Comparison of ENCODE assay signal across 20 cellular contexts in the genomic region with DNA sequence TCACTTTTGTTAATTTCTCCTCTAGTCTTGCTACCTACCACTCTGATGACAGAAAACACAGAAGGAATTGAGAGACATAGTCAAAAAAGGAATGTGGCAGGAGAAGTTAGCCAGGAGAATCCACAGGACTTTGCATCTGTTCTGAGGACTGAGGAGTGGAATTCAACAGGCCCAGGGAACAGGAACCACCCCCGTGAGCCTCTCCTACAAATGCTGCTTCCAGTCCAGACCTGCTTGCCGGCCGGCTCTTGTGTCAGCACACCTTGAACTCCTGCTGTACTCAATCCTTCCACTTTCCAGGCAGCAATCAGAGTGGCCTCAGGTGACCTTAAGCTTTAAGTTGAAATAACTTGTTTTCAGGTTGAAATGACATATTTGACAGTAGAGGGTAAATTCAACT.
DNase-seq lines count a peak whose midpoint lies in the region; ATAC-seq and TF ChIP-seq lines count a peak whose summit lies in the region.
"Had no signal": no experiment of that assay in that cellular context is flagged by ENCODE, and none has a peak within 500 bp of the region (broad histone marks: within the 10 kb centered on the region; RNA-seq: fewer than 3 reads in every experiment).

No MANE protein-coding gene starts in this region.

- H3K27ac ChIP-seq in esophagus muscularis mucosa (replicated peaks in 1 of 4) (no peak overlapping the region), upper lobe of right lung (no peak overlapping the region), spleen (no peak overlapping the region)
- H3K27ac ChIP-seq: SJCRH30 had no signal

- H3K27me3 ChIP-seq in esophagus muscularis mucosa, result peaks cover 0 to 20% (median 0%) of the 10 kb centered on the region in 4 donors
- H3K27me3 ChIP-seq in upper lobe of right lung, result no peaks in the 10 kb centered on the region
- H3K27me3 ChIP-seq in spleen (replicated peaks in 1 of 7), result no peaks in the 10 kb centered on the region
- H3K27me3 ChIP-seq: MG63, SJCRH30 had no signal

- POLR2A ChIA-PET in MCF 10A (lab: Yijun Ruan, JAX), result interaction anchor here (0.9 to 1.1 kb wide), 3 partner anchors 10 to 397 kb away, joined by 3 read pairs; no protein-coding TSS in a partner anchor

- CTCF ChIA-PET in MCF 10A (lab: Yijun Ruan, JAX), result interaction anchor here (0.6 kb wide), 1 partner anchor 324 kb away, joined by 4 read pairs; no protein-coding TSS in a partner anchor

- 79% methylated on average over 3 of the region's 3 CpGs for WGBS in esophagus muscularis mucosa
- WGBS in spleen, 5 donors, result 83 to 93% (median 87%) methylated on average over 3 of the region's 3 CpGs

- TF ChIP-seq CTCF in MCF 10A (IDR thresholded peaks at IDR 0.05; ENCODE audit: unreplicated experiment) (no peak), esophagus muscularis mucosa (IDR thresholded peaks at IDR 0.05) (no peak), upper lobe of right lung (IDR thresholded peaks at IDR 0.05) (no peak), spleen (IDR thresholded peaks at IDR 0.05 in 8 of 11, conservative IDR thresholded peaks at IDR 0.05 in 3 of 11) (no peak), GM13977 (IDR thresholded peaks at IDR 0.05; ENCODE audit: extremely low read depth, insufficient read depth, missing control alignments) (no peak)

- TF ChIP-seq POLR2A in esophagus muscularis mucosa (IDR thresholded peaks at IDR 0.05; ENCODE audit: low read depth), result no peak
- no peak for TF ChIP-seq POLR2A in spleen (IDR thresholded peaks at IDR 0.05)

- no peaks in the 10 kb centered on the region for H3K9me3 Mint-ChIP-seq in activated T-cell treated with anti-CD3 and anti-CD28 coated beads, Interleukin-2, amount 50 U/mL, for 24 hours
- peaks cover 10% of the 10 kb centered on the region for H3K9me3 Mint-ChIP-seq in activated T-cell treated with anti-CD3 and anti-CD28 coated beads, Interleukin-2, amount 50 U/mL, for 4 hours
- H3K9me3 Mint-ChIP-seq in MCF 10A (ENCODE audit: unreplicated experiment), result no peaks in the 10 kb centered on the region

- in situ Hi-C loops in GM13977 (cut with MboI; ENCODE audit: low pct_unique_long_range_greater_than_20kb, low sequenced_read_pairs, unreplicated experiment), result no loop called here

- H3K27ac Mint-ChIP-seq in activated T-cell treated with anti-CD3 and anti-CD28 coated beads, Interleukin-2, amount 50 U/mL, for 24 hours, result peak overlapping the region; percentile 20
- no peak overlapping the region for H3K27ac Mint-ChIP-seq in MCF 10A (ENCODE audit: low read depth, unreplicated experiment)
- H3K27ac Mint-ChIP-seq: HFFc6 had no signal

- no TSS peak for BruUV-seq in MCF 10A (replicated peaks; lab: Mats Ljungman, UMichigan)

- no peaks in the 10 kb centered on the region for H3K27me3 Mint-ChIP-seq in activated T-cell treated with anti-CD3 and anti-CD28 coated beads, Interleukin-2, amount 50 U/mL, for 24 hours
- H3K27me3 Mint-ChIP-seq in activated T-cell treated with anti-CD3 and anti-CD28 coated beads, Interleukin-2, amount 50 U/mL, for 4 hours (ENCODE audit: low read depth), result no peaks in the 10 kb centered on the region
- H3K27me3 Mint-ChIP-seq in MCF 10A (ENCODE audit: insufficient read depth, unreplicated experiment), result no peaks in the 10 kb centered on the region

- no peak overlapping the region for H3K4me3 ChIP-seq in esophagus muscularis mucosa
- H3K4me3 ChIP-seq in upper lobe of right lung, result no peak overlapping the region
- no peak overlapping the region for H3K4me3 ChIP-seq in spleen
- H3K4me3 ChIP-seq: MG63, SJCRH30 had no signal

- no peak for ATAC-seq in activated T-cell treated with anti-CD3 and anti-CD28 coated beads, Interleukin-2, amount 50 U/mL, for 4 hours
- ATAC-seq in upper lobe of right lung, result peak; percentile 52

- intact Hi-C loops in MCF 10A (cut with micrococcal nuclease) (no loop called here), esophagus muscularis mucosa (cut with DNase I) (no loop called here), upper lobe of right lung (cut with DNase I) (no loop called here), spleen (cut with DNase I; ENCODE audit: low total_unique reads) (no loop called here)

- no peak for DNase-seq in activated T-cell treated with anti-CD3 and anti-CD28 coated beads, Interleukin-2, amount 50 U/mL, for 24 hours
- no peak for DNase-seq in activated T-cell treated with anti-CD3 and anti-CD28 coated beads, Interleukin-2, amount 50 U/mL, for 4 hours
- DNase-seq in MCF 10A (ENCODE audit: unreplicated experiment) (peak; percentile 6), esophagus muscularis mucosa (ENCODE audit: extremely low spot score) (peak; percentile 24), upper lobe of right lung (no peak), spleen (no peak), GM13977 (ENCODE audit: low spot score) (no peak)
- DNase-seq in stimulated activated CD4-positive, alpha-beta T cell treated with anti-CD3 and anti-CD28 coated beads, Interleukin-15, amount 100 ng/mL, for 24 hours, result no peak
- DNase-seq: 8988T, Calu3, EL, H7, HFFc6, IMR-90, MG63, NCI-H1048, NCI-H1436, NCI-H524 treated with DMSO at 0.1 percent for 48 hours, RPMI8226, SJCRH30 had no signal

- peaks cover 18% of the 10 kb centered on the region for H3K4me1 Mint-ChIP-seq in activated T-cell treated with anti-CD3 and anti-CD28 coated beads, Interleukin-2, amount 50 U/mL, for 24 hours (ENCODE audit: low read depth)
- H3K4me1 Mint-ChIP-seq in activated T-cell treated with anti-CD3 and anti-CD28 coated beads, Interleukin-2, amount 50 U/mL, for 4 hours (ENCODE audit: low read depth), result peaks cover 24% of the 10 kb centered on the region
- no peaks in the 10 kb centered on the region for H3K4me1 Mint-ChIP-seq in MCF 10A (ENCODE audit: insufficient read depth, unreplicated experiment)

- H3K9me3 ChIP-seq in esophagus muscularis mucosa, result no peaks in the 10 kb centered on the region
- no peaks in the 10 kb centered on the region for H3K9me3 ChIP-seq in upper lobe of right lung
- peaks cover 0 to 6% (median 2%) of the 10 kb centered on the region in 8 donors for H3K9me3 ChIP-seq in spleen
- H3K9me3 ChIP-seq: MG63, SJCRH30 had no signal

- no peak for TF ChIP-seq EP300 in esophagus muscularis mucosa (IDR thresholded peaks at IDR 0.05)

- no peak overlapping the region for H3K4me3 Mint-ChIP-seq in activated T-cell treated with anti-CD3 and anti-CD28 coated beads, Interleukin-2, amount 50 U/mL, for 24 hours
- H3K4me3 Mint-ChIP-seq in activated T-cell treated with anti-CD3 and anti-CD28 coated beads, Interleukin-2, amount 50 U/mL, for 4 hours, result no peak overlapping the region
- H3K4me3 Mint-ChIP-seq in MCF 10A (ENCODE audit: unreplicated experiment), result no peak overlapping the region
- H3K4me3 Mint-ChIP-seq: HFFc6 had no signal

- no peaks in the 10 kb centered on the region for H3K36me3 Mint-ChIP-seq in activated T-cell treated with anti-CD3 and anti-CD28 coated beads, Interleukin-2, amount 50 U/mL, for 24 hours (ENCODE audit: low read depth)
- H3K36me3 Mint-ChIP-seq in activated T-cell treated with anti-CD3 and anti-CD28 coated beads, Interleukin-2, amount 50 U/mL, for 4 hours (ENCODE audit: insufficient read depth), result peaks cover 2% of the 10 kb centered on the region
- no peaks in the 10 kb centered on the region for H3K36me3 Mint-ChIP-seq in MCF 10A (ENCODE audit: insufficient read depth, unreplicated experiment)

- no peaks in the 10 kb centered on the region for H3K4me1 ChIP-seq in esophagus muscularis mucosa
- H3K4me1 ChIP-seq in upper lobe of right lung, result no peaks in the 10 kb centered on the region
- no peaks in the 10 kb centered on the region for H3K4me1 ChIP-seq in spleen
- H3K4me1 ChIP-seq: SJCRH30 had no signal

- H3K36me3 ChIP-seq in esophagus muscularis mucosa (no peaks in the 10 kb centered on the region), upper lobe of right lung (no peaks in the 10 kb centered on the region), spleen (no peaks in the 10 kb centered on the region)
- H3K36me3 ChIP-seq: MG63, SJCRH30 had no signal

Comparison
In these comparisons a context has a peak if more than half of its experiments do, and no peak if none do; other contexts are left out.
1. DNase-seq: peak in MCF 10A (single experiment) and esophagus muscularis mucosa (single experiment); none in activated T-cell treated with anti-CD3 and anti-CD28 coated beads, Interleukin-2, amount 50 U/mL, for 24 hours (single experiment), activated T-cell treated with anti-CD3 and anti-CD28 coated beads, Interleukin-2, amount 50 U/mL, for 4 hours (single experiment), upper lobe of right lung (single experiment), spleen (single experiment), GM13977 (single experiment) and stimulated activated CD4-positive, alpha-beta T cell treated with anti-CD3 and anti-CD28 coated beads, Interleukin-15, amount 100 ng/mL, for 24 hours (single experiment).